In the genomic region with DNA sequence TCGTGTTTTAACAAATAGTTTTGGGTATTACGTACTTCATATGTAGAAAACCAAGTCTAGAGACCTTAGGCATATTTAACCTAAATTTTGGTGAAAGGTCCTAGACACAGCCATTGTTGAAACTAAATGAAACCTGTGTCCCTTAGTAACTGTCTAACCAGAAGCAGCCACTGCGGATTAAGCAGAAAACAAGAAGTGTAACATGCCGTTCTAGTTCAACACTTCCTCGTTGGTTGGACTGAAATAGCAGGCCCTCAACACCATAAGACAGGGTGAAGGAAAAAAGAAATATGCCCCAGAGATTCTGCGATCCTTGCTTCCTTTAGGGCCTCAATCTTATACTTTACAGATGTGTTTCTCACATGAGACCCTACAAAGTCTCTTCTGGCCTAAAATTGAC, we compare ENCODE assay signal across 13 cellular contexts. TPM values are rescaled to one million over a fixed set of nuclear protein-coding genes. Genes with fewer than 3 reads are reported as not detected.
A peak's percentile ranks its signal among the peaks of the same experiment; 100 is the strongest.
DNase-seq lines count a peak whose midpoint lies in the region; ATAC-seq, FAIRE-seq and TF ChIP-seq lines count a peak whose summit lies in the region.
"Had no signal": no experiment of that assay in that cellular context is flagged by ENCODE, and none has a peak within 500 bp of the region (broad histone marks: within the 10 kb centered on the region; RNA-seq: fewer than 3 reads in every experiment).

No MANE protein-coding gene starts in this region.

- H3K27me3 Mint-ChIP-seq in type B pancreatic cell, result no peaks in the 10 kb centered on the region

- CTCF ChIA-PET in HepG2 (lab: Yijun Ruan, JAX; ENCODE audit: low intra/inter-chr PET ratio, low total read pairs), result no interaction called here

- H3K4me1 ChIP-seq in HepG2 (ENCODE audit: insufficient read depth, low read length), result peaks cover 48% of the 10 kb centered on the region
- H3K4me1 ChIP-seq in right lobe of liver, result peaks cover 0 to 10% (median 5%) of the 10 kb centered on the region in 4 donors
- H3K4me1 ChIP-seq in ovary (ENCODE audit: insufficient read depth), result peaks cover 10% of the 10 kb centered on the region

- no peak overlapping the region for H2AFZ ChIP-seq in HepG2 (ENCODE audit: low read length)

- intact Hi-C loops in HepG2 (cut with micrococcal nuclease; ENCODE audit: unreplicated experiment), result no loop called here
- intact Hi-C loops in right lobe of liver (cut with DNase I), result loop anchor here (10.0 kb wide), 2 partner anchors 106 to 176 kb away; a partner anchor contains a TSS
- intact Hi-C loops in ovary (cut with DNase I), result loop anchor here in 1 of 4 donors (10.0 kb wide), 2 partner anchors 176 to 446 kb away; a partner anchor contains a TSS

- BruUV-seq in HepG2 (replicated peaks; lab: Mats Ljungman, UMichigan), result TSS peak; percentile 52

- no peak for TF ChIP-seq POLR2A in HepG2 (IDR thresholded peaks at IDR 0.05; ENCODE audit: insufficient read depth in 1 of 2, low read depth in 2 of 2, low read length in 2 of 2)
- TF ChIP-seq POLR2A in right lobe of liver (IDR thresholded peaks at IDR 0.05), result no peak
- no peak for TF ChIP-seq POLR2A in ovary (IDR thresholded peaks at IDR 0.05)

- no peak for TF ChIP-seq CTCF in HepG2 (CRISPR knock-in tag; IDR thresholded peaks at IDR 0.05)
- no peak for TF ChIP-seq CTCF in right lobe of liver (IDR thresholded peaks at IDR 0.05)
- TF ChIP-seq CTCF in type B pancreatic cell (conservative IDR thresholded peaks at IDR 0.05), result no peak
- no peak for TF ChIP-seq CTCF in ovary (IDR thresholded peaks at IDR 0.05)

- POLR2A ChIA-PET in HepG2 (lab: Yijun Ruan, JAX), result no interaction called here

- TF ChIP-seq EP300 in HepG2 (IDR thresholded peaks at IDR 0.05; ENCODE audit: low read depth in 2 of 2, low read length in 2 of 2), result no peak
- TF ChIP-seq EP300 in HepG2 (CRISPR knock-in tag; IDR thresholded peaks at IDR 0.05; ENCODE audit: borderline replicate concordance), result no peak
- TF ChIP-seq EP300 in ovary (IDR thresholded peaks at IDR 0.05), result no peak

- peak overlapping the region; percentile 53 for H3K27ac Mint-ChIP-seq in type B pancreatic cell

- no peak overlapping the region for H3K9ac ChIP-seq in HepG2 (ENCODE audit: insufficient read depth, low read depth, low read length)

- H3K79me2 ChIP-seq in HepG2 (ENCODE audit: insufficient read depth, low read length), result peaks cover 41% of the 10 kb centered on the region

- H3K4me1 Mint-ChIP-seq in type B pancreatic cell (ENCODE audit: unreplicated experiment), result peaks cover 34% of the 10 kb centered on the region

- no peak for TF ChIP-seq RAD21 in HepG2 (CRISPR knock-in tag; IDR thresholded peaks at IDR 0.05)

- no peak overlapping the region for H3K4me2 ChIP-seq in HepG2 (ENCODE audit: low read depth, low read length)

- ATAC-seq in HepG2 (no peak), right lobe of liver (no peak)
- ATAC-seq: SK-N-SH treated with all-trans-retinoic acid at 6 μM for 48 hours had no signal

- H3K4me3 ChIP-seq in HepG2 (replicated peaks in 1 of 3; ENCODE audit: insufficient read depth in 1 of 3, low read depth in 2 of 3, low read length in 3 of 3), result no peak overlapping the region
- H3K4me3 ChIP-seq in right lobe of liver, result no peak overlapping the region
- no peak overlapping the region for H3K4me3 ChIP-seq in ovary
- H3K4me3 ChIP-seq: suprapubic skin had no signal

- in situ Hi-C loops in HepG2 (cut with HindIII; ENCODE audit: extremely low pct_ligation_motif_present, low pct_unique_long_range_greater_than_20kb), result loop anchor here (10.0 kb wide), 1 partner anchor 106 kb away; a partner anchor contains a TSS

- DNase-seq in HepG2 (ENCODE audit: low spot score) (no peak), right lobe of liver (no peak), SIG-M5 (lab: John Stamatoyannopoulos, UW) (peak; percentile 4), epidermal melanocyte (ENCODE audit: insufficient read length, low spot score) (peak; percentile 7), type B pancreatic cell (ENCODE audit: extremely low spot score, unreplicated experiment) (no peak), HCEC 1CT (no peak), putamen (ENCODE audit: low spot score) (no peak), ovary (no peak)
- DNase-seq: hippocampal formation; NCI-H226; stimulated activated CD4-positive, alpha-beta T cell treated with anti-CD3 and anti-CD28 coated beads, Interleukin-2, amount 100 ng/mL, for 24 hours had no signal

- no peaks in the 10 kb centered on the region for H3K36me3 Mint-ChIP-seq in type B pancreatic cell

- FAIRE-seq in HepG2 (lab: Jason Lieb, UNC), result no peak

- H3K9me3 Mint-ChIP-seq in type B pancreatic cell, result no peaks in the 10 kb centered on the region

- H3K9me3 ChIP-seq in HepG2 (ENCODE audit: low read length) (no peaks in the 10 kb centered on the region), right lobe of liver (no peaks in the 10 kb centered on the region), ovary (no peaks in the 10 kb centered on the region)
- H3K9me3 ChIP-seq: suprapubic skin had no signal

- H4K20me1 ChIP-seq in HepG2 (ENCODE audit: insufficient read depth, low read length), result peaks cover 11% of the 10 kb centered on the region; the same call in 1 of the 2 replicates

- H3K36me3 ChIP-seq in HepG2 (replicated peaks in 1 of 2; ENCODE audit: control insufficient read depth in 1 of 2, insufficient read depth in 2 of 2, low read length in 2 of 2), result no peaks in the 10 kb centered on the region
- H3K36me3 ChIP-seq in right lobe of liver, result no peaks in the 10 kb centered on the region
- no peaks in the 10 kb centered on the region for H3K36me3 ChIP-seq in ovary
- H3K36me3 ChIP-seq: suprapubic skin had no signal

- peak overlapping the region; percentile 91 for H3K4me3 Mint-ChIP-seq in type B pancreatic cell

- no peak overlapping the region for H3K27ac ChIP-seq in HepG2 (ENCODE audit: extremely low read length, insufficient read depth, low read length)
- H3K27ac ChIP-seq in right lobe of liver, result no peak overlapping the region
- H3K27ac ChIP-seq in ovary, result no peak overlapping the region
- H3K27ac ChIP-seq: suprapubic skin had no signal

- no peaks in the 10 kb centered on the region; a peak in 1 of 5 replicates for H3K27me3 ChIP-seq in HepG2 (ENCODE audit: control insufficient read depth in 1 of 2, insufficient read depth in 2 of 2, low read length in 2 of 2)
- no peaks in the 10 kb centered on the region for H3K27me3 ChIP-seq in right lobe of liver
- H3K27me3 ChIP-seq in ovary, result no peaks in the 10 kb centered on the region
- H3K27me3 ChIP-seq: suprapubic skin had no signal

- WGBS in HepG2 (ENCODE audit: low lambda C conversion rate), result 95% methylated on average over 6 of the region's 6 CpGs
- WGBS in right lobe of liver (ENCODE audit: insufficient coverage, low coverage, low lambda C conversion rate, missing lambda C conversion rate), result 67% methylated on average over 6 of the region's 6 CpGs
- WGBS in ovary, 3 donors, result 86 to 88% (median 86%) methylated on average over 6 of the region's 6 CpGs

RNA-seq across cellular contexts. Expression of a gene that starts 2.0 kb away (rescaled TPM):
- 17.1 and 17.9 TPM in 2 replicates for total RNA-seq in HepG2 (2016; rRNA removed; fragmentation: Illumina TruSeq; extraction: Trizol)
- total RNA-seq in HepG2 (2016; cell fraction: cytosol; rRNA removed; fragmentation: Illumina TruSeq; extraction: Trizol; ENCODE audit: low read depth), result 1.8 and 2.2 TPM in 2 replicates
- total RNA-seq in HepG2 (2016; cell fraction: insoluble cytoplasmic fraction; rRNA removed; fragmentation: Illumina TruSeq; extraction: Trizol), result 15.4 and 20.1 TPM in 2 replicates
- total RNA-seq in HepG2 (2016; cell fraction: membrane; rRNA removed; fragmentation: Illumina TruSeq; extraction: Trizol), result 6.7 and 7.0 TPM in 2 replicates
- 15.0 and 17.0 TPM in 2 replicates for total RNA-seq in HepG2 (2016; cell fraction: nucleus; rRNA removed; fragmentation: Illumina TruSeq; extraction: Trizol)
- 11.1 and 14.3 TPM in 2 replicates for polyA plus RNA-seq in HepG2 (2011; rRNA removed)
- 9.0 and 9.1 TPM in 2 replicates for polyA plus RNA-seq in HepG2 (2011; cell fraction: cytosol; rRNA removed)
- polyA plus RNA-seq in HepG2 (2011; cell fraction: nucleus; rRNA removed), result 34.5 and 44.9 TPM in 2 replicates
- 8.9 TPM in 2 replicates for polyA plus RNA-seq in HepG2 (2012)
- 2.0 and 2.2 TPM in 2 replicates for polyA plus RNA-seq in HepG2 (2016; cell fraction: cytosol; fragmentation: Illumina TruSeq; extraction: Trizol; ENCODE audit: low read depth)
- 19.2 and 20.6 TPM in 2 replicates for polyA plus RNA-seq in HepG2 (2016; cell fraction: insoluble cytoplasmic fraction; fragmentation: Illumina TruSeq; extraction: Trizol; ENCODE audit: low read depth)
- 4.0 and 4.3 TPM in 2 replicates for polyA plus RNA-seq in HepG2 (2016; cell fraction: membrane; fragmentation: Illumina TruSeq; extraction: Trizol; ENCODE audit: low read depth)
- polyA plus RNA-seq in HepG2 (2016; cell fraction: nucleus; fragmentation: Illumina TruSeq; extraction: Trizol; ENCODE audit: insufficient read depth, low read depth), result 43.1 and 48.7 TPM in 2 replicates
- polyA minus RNA-seq in HepG2 (2011; rRNA and poly(A)+ RNA removed; ENCODE audit: low replicate concordance), result 10.7 and 27.3 TPM in 2 replicates
- 3.8 and 4.3 TPM in 2 replicates for polyA minus RNA-seq in HepG2 (2011; cell fraction: cytosol; rRNA and poly(A)+ RNA removed)
- 18.0 and 19.6 TPM in 2 replicates for polyA minus RNA-seq in HepG2 (2011; cell fraction: nucleus; rRNA and poly(A)+ RNA removed)
- 1 to 10 TPM; 3.6 to 7.5 (median 4.6) TPM for total RNA-seq in right lobe of liver
- total RNA-seq in type B pancreatic cell (ENCODE audit: low replicate concordance), result 33.8 and 51.2 TPM in 2 replicates
- total RNA-seq in ovary, result 10 to 100 TPM in 6 of 7 donors, 1 to 10 TPM in 1; 4.5 to 15.9 (median 13.4) TPM
- polyA plus RNA-seq in ovary, result 1 to 10 TPM; 7.0 to 7.6 TPM

RNA-seq across cellular contexts. Expression of a gene that starts 23.8 kb away (rescaled TPM):
- total RNA-seq in HepG2 (2016; rRNA removed; fragmentation: Illumina TruSeq; extraction: Trizol), result 6.9 and 8.5 TPM in 2 replicates
- 4.0 and 4.8 TPM in 2 replicates for total RNA-seq in HepG2 (2016; cell fraction: cytosol; rRNA removed; fragmentation: Illumina TruSeq; extraction: Trizol; ENCODE audit: low read depth)
- 5.2 and 8.3 TPM in 2 replicates for total RNA-seq in HepG2 (2016; cell fraction: insoluble cytoplasmic fraction; rRNA removed; fragmentation: Illumina TruSeq; extraction: Trizol)
- total RNA-seq in HepG2 (2016; cell fraction: membrane; rRNA removed; fragmentation: Illumina TruSeq; extraction: Trizol), result 9.3 and 10.4 TPM in 2 replicates
- 4.9 and 5.7 TPM in 2 replicates for total RNA-seq in HepG2 (2016; cell fraction: nucleus; rRNA removed; fragmentation: Illumina TruSeq; extraction: Trizol)
- 8.3 and 9.1 TPM in 2 replicates for polyA plus RNA-seq in HepG2 (2011; rRNA removed)
- 6.2 and 8.1 TPM in 2 replicates for polyA plus RNA-seq in HepG2 (2011; cell fraction: cytosol; rRNA removed)
- 12.4 and 14.3 TPM in 2 replicates for polyA plus RNA-seq in HepG2 (2011; cell fraction: nucleus; rRNA removed)
- 4.5 and 6.4 TPM in 2 replicates for polyA plus RNA-seq in HepG2 (2012)
- 5.0 and 5.5 TPM in 2 replicates for polyA plus RNA-seq in HepG2 (2016; cell fraction: cytosol; fragmentation: Illumina TruSeq; extraction: Trizol; ENCODE audit: low read depth)
- 8.9 and 9.7 TPM in 2 replicates for polyA plus RNA-seq in HepG2 (2016; cell fraction: insoluble cytoplasmic fraction; fragmentation: Illumina TruSeq; extraction: Trizol; ENCODE audit: low read depth)
- 8.9 and 10.1 TPM in 2 replicates for polyA plus RNA-seq in HepG2 (2016; cell fraction: membrane; fragmentation: Illumina TruSeq; extraction: Trizol; ENCODE audit: low read depth)
- 16.2 and 16.9 TPM in 2 replicates for polyA plus RNA-seq in HepG2 (2016; cell fraction: nucleus; fragmentation: Illumina TruSeq; extraction: Trizol; ENCODE audit: insufficient read depth, low read depth)
- polyA minus RNA-seq in HepG2 (2011; rRNA and poly(A)+ RNA removed; ENCODE audit: low replicate concordance), result 2.5 and 13.8 TPM in 2 replicates
- 5.5 and 6.2 TPM in 2 replicates for polyA minus RNA-seq in HepG2 (2011; cell fraction: cytosol; rRNA and poly(A)+ RNA removed)
- 3.2 and 3.3 TPM in 2 replicates for polyA minus RNA-seq in HepG2 (2011; cell fraction: nucleus; rRNA and poly(A)+ RNA removed)
- under 1 TPM in 1 of 6 experiments, not detected in 5; 0.15 TPM for total RNA-seq in right lobe of liver
- total RNA-seq in type B pancreatic cell (ENCODE audit: low replicate concordance), result 8.1 and 38.1 TPM in 2 replicates
- total RNA-seq in ovary, result 1 to 10 TPM in 5 of 7 donors, under 1 TPM in 2; 0.12 to 7.9 (median 5.4) TPM
- polyA plus RNA-seq in ovary, result under 1 TPM; 0.60 to 0.94 TPM

RNA-seq across cellular contexts. Expression of a gene that starts 33.6 kb away (rescaled TPM):
- total RNA-seq in HepG2 (2016; rRNA removed; fragmentation: Illumina TruSeq; extraction: Trizol) (393 and 406 TPM in 2 replicates), right lobe of liver (100 to 1,000 TPM; 144 to 385 (median 177) TPM), type B pancreatic cell (ENCODE audit: low replicate concordance) (307 and 324 TPM in 2 replicates), ovary (100 to 1,000 TPM; 197 to 339 (median 222) TPM)
- total RNA-seq in HepG2 (2016; cell fraction: cytosol; rRNA removed; fragmentation: Illumina TruSeq; extraction: Trizol; ENCODE audit: low read depth), result 208 and 256 TPM in 2 replicates
- 417 and 435 TPM in 2 replicates for total RNA-seq in HepG2 (2016; cell fraction: insoluble cytoplasmic fraction; rRNA removed; fragmentation: Illumina TruSeq; extraction: Trizol)
- total RNA-seq in HepG2 (2016; cell fraction: membrane; rRNA removed; fragmentation: Illumina TruSeq; extraction: Trizol), result 247 and 301 TPM in 2 replicates
- total RNA-seq in HepG2 (2016; cell fraction: nucleus; rRNA removed; fragmentation: Illumina TruSeq; extraction: Trizol), result 164 and 188 TPM in 2 replicates
- polyA plus RNA-seq in HepG2 (2011; rRNA removed) (202 and 217 TPM in 2 replicates), ovary (100 to 1,000 TPM in 1 of 2 donors, 10 to 100 TPM in 1; 64.8 to 438 TPM)
- 241 and 483 TPM in 2 replicates for polyA plus RNA-seq in HepG2 (2011; cell fraction: cytosol; rRNA removed)
- 200 and 266 TPM in 2 replicates for polyA plus RNA-seq in HepG2 (2011; cell fraction: nucleus; rRNA removed)
- 160 and 192 TPM in 2 replicates for polyA plus RNA-seq in HepG2 (2012)
- polyA plus RNA-seq in HepG2 (2016; cell fraction: cytosol; fragmentation: Illumina TruSeq; extraction: Trizol; ENCODE audit: low read depth), result 231 and 257 TPM in 2 replicates
- 441 and 468 TPM in 2 replicates for polyA plus RNA-seq in HepG2 (2016; cell fraction: insoluble cytoplasmic fraction; fragmentation: Illumina TruSeq; extraction: Trizol; ENCODE audit: low read depth)
- polyA plus RNA-seq in HepG2 (2016; cell fraction: membrane; fragmentation: Illumina TruSeq; extraction: Trizol; ENCODE audit: low read depth), result 285 and 298 TPM in 2 replicates
- 310 TPM in 2 replicates for polyA plus RNA-seq in HepG2 (2016; cell fraction: nucleus; fragmentation: Illumina TruSeq; extraction: Trizol; ENCODE audit: insufficient read depth, low read depth)
- 341 and 520 TPM in 2 replicates for polyA minus RNA-seq in HepG2 (2011; rRNA and poly(A)+ RNA removed; ENCODE audit: low replicate concordance)
- polyA minus RNA-seq in HepG2 (2011; cell fraction: cytosol; rRNA and poly(A)+ RNA removed), result 121 and 141 TPM in 2 replicates
- 24.2 and 29.4 TPM in 2 replicates for polyA minus RNA-seq in HepG2 (2011; cell fraction: nucleus; rRNA and poly(A)+ RNA removed)

RNA-seq across cellular contexts. Expression of a gene that starts 45.5 kb away (rescaled TPM):
- 58.8 and 78.7 TPM in 2 replicates for total RNA-seq in HepG2 (2016; rRNA removed; fragmentation: Illumina TruSeq; extraction: Trizol)
- 20.2 and 22.1 TPM in 2 replicates for total RNA-seq in HepG2 (2016; cell fraction: cytosol; rRNA removed; fragmentation: Illumina TruSeq; extraction: Trizol; ENCODE audit: low read depth)
- total RNA-seq in HepG2 (2016; cell fraction: insoluble cytoplasmic fraction; rRNA removed; fragmentation: Illumina TruSeq; extraction: Trizol), result 63.7 and 75.6 TPM in 2 replicates
- 29.1 and 30.2 TPM in 2 replicates for total RNA-seq in HepG2 (2016; cell fraction: membrane; rRNA removed; fragmentation: Illumina TruSeq; extraction: Trizol)
- total RNA-seq in HepG2 (2016; cell fraction: nucleus; rRNA removed; fragmentation: Illumina TruSeq; extraction: Trizol), result 37.3 and 37.7 TPM in 2 replicates
- 130 TPM in 2 replicates for polyA plus RNA-seq in HepG2 (2011; rRNA removed)
- polyA plus RNA-seq in HepG2 (2011; cell fraction: cytosol; rRNA removed), result 108 and 143 TPM in 2 replicates
- 193 and 235 TPM in 2 replicates for polyA plus RNA-seq in HepG2 (2011; cell fraction: nucleus; rRNA removed)
- polyA plus RNA-seq in HepG2 (2012), result 62.7 and 68.2 TPM in 2 replicates
- polyA plus RNA-seq in HepG2 (2016; cell fraction: cytosol; fragmentation: Illumina TruSeq; extraction: Trizol; ENCODE audit: low read depth), result 38.9 TPM in 2 replicates
- 103 and 127 TPM in 2 replicates for polyA plus RNA-seq in HepG2 (2016; cell fraction: insoluble cytoplasmic fraction; fragmentation: Illumina TruSeq; extraction: Trizol; ENCODE audit: low read depth)
- polyA plus RNA-seq in HepG2 (2016; cell fraction: membrane; fragmentation: Illumina TruSeq; extraction: Trizol; ENCODE audit: low read depth), result 42.5 and 43.1 TPM in 2 replicates
- 108 and 115 TPM in 2 replicates for polyA plus RNA-seq in HepG2 (2016; cell fraction: nucleus; fragmentation: Illumina TruSeq; extraction: Trizol; ENCODE audit: insufficient read depth, low read depth)
- polyA minus RNA-seq in HepG2 (2011; rRNA and poly(A)+ RNA removed; ENCODE audit: low replicate concordance), result 120 and 135 TPM in 2 replicates
- polyA minus RNA-seq in HepG2 (2011; cell fraction: cytosol; rRNA and poly(A)+ RNA removed), result 51.3 and 59.5 TPM in 2 replicates
- 31.7 and 32.2 TPM in 2 replicates for polyA minus RNA-seq in HepG2 (2011; cell fraction: nucleus; rRNA and poly(A)+ RNA removed)
- total RNA-seq in right lobe of liver, result 10 to 100 TPM; 23.2 to 35.3 (median 24.7) TPM
- total RNA-seq in type B pancreatic cell (ENCODE audit: low replicate concordance), result 101 and 105 TPM in 2 replicates
- 10 to 100 TPM; 49.4 to 66.7 (median 50.7) TPM for total RNA-seq in ovary
- polyA plus RNA-seq in ovary, result 10 to 100 TPM; 34.7 to 55.1 TPM

Comparison
In these comparisons a context has a peak if more than half of its experiments do, and no peak if none do; other contexts are left out.
1. DNase-seq: peak in SIG-M5 (single experiment) and epidermal melanocyte (single experiment); none in HepG2 (single experiment), right lobe of liver (0 of 3), type B pancreatic cell (single experiment), HCEC 1CT (single experiment), putamen (single experiment) and ovary (0 of 5).